Comparison of ENCODE assay signal across 13 cellular contexts in genomic region chr22:39291501-39291900, GRCh38. TPM values are rescaled to one million over a fixed set of nuclear protein-coding genes. Genes with fewer than 3 reads are reported as not detected.
DNase-seq lines count a peak whose midpoint lies in the region; ATAC-seq and TF ChIP-seq lines count a peak whose summit lies in the region.
"Had no signal": no experiment of that assay in that cellular context is flagged by ENCODE, and none has a peak within 500 bp of the region (broad histone marks: within the 10 kb centered on the region; RNA-seq: fewer than 3 reads in every experiment).

No MANE protein-coding gene starts in this region.

- 80 to 93% methylated on average over 6 to 10 of the region's 10 CpGs for WGBS in endodermal cell (ENCODE audit: insufficient coverage in 1 of 2, insufficient read length in 1 of 2), 2 experiments

- H3K4me3 Mint-ChIP-seq in endodermal cell, result no peak overlapping the region

- peak overlapping the region; percentile 70 for H2AFZ ChIP-seq in parathyroid adenoma

- H3K79me2 ChIP-seq in parathyroid adenoma, result no peaks in the 10 kb centered on the region

- H3K36me3 ChIP-seq in endodermal cell (ENCODE audit: control insufficient read depth, insufficient read depth, low read length) (no peaks in the 10 kb centered on the region), parathyroid adenoma (ENCODE audit: control insufficient read depth, insufficient read depth, low read length) (no peaks in the 10 kb centered on the region)
- H3K36me3 ChIP-seq: left lung had no signal

- H3K9ac ChIP-seq in endodermal cell (ENCODE audit: extremely low read depth, low read length, poor library complexity, severe bottlenecking) (no peak overlapping the region), parathyroid adenoma (no peak overlapping the region)

- no peaks in the 10 kb centered on the region for H3K9me3 Mint-ChIP-seq in endodermal cell
- H3K9me3 Mint-ChIP-seq: activated T-helper 2 cell treated with anti-CD3 and anti-CD28 coated beads, Interferon-gamma antibody, Interleukin-2, Interleukin-4, amounts not matched to agents 10 μg/mL and 5 μg/mL and 100 μg/mL, durations not matched to agents 14 hours and 24 hours and 36 hours had no signal

- H3K27me3 ChIP-seq in endodermal cell (ENCODE audit: control insufficient read depth, insufficient read depth, low read length, poor library complexity, severe bottlenecking) (no peaks in the 10 kb centered on the region), parathyroid adenoma (ENCODE audit: control insufficient read depth, insufficient read depth, low read length) (no peaks in the 10 kb centered on the region)
- H3K27me3 ChIP-seq: left lung had no signal

- peaks cover 3% of the 10 kb centered on the region for H3K27me3 Mint-ChIP-seq in endodermal cell (ENCODE audit: insufficient read depth)

- peak; percentile 18 for DNase-seq in HT-29 (ENCODE audit: low spot score)
- no peak for DNase-seq in endodermal cell
- no peak for DNase-seq in DMS 273 treated with DMSO at 0.1 percent for 48 hours (lab: John Stamatoyannopoulos, UW)
- DNase-seq in foreskin fibroblast, result no peak
- DNase-seq in posterior vena cava (ENCODE audit: low spot score), result no peak
- DNase-seq: caudate nucleus, NCI-H510A treated with DMSO at 0.1 percent for 48 hours had no signal

- H3K27ac ChIP-seq in 22Rv1, result no peak overlapping the region
- no peak overlapping the region for H3K27ac ChIP-seq in endodermal cell (ENCODE audit: low read depth, low read length)
- peak overlapping the region; percentile 97 for H3K27ac ChIP-seq in parathyroid adenoma

- TF ChIP-seq CTCF in 22Rv1 (IDR thresholded peaks at IDR 0.05) (peak; percentile 31), endodermal cell (conservative IDR thresholded peaks at IDR 0.05) (peak; percentile 37), parathyroid adenoma (IDR thresholded peaks at IDR 0.05) (no peak), foreskin fibroblast (IDR thresholded peaks at IDR 0.05; ENCODE audit: low read depth, low read length) (no peak)

- ATAC-seq in GM18861 (IDR thresholded peaks at IDR 0.05; ENCODE audit: unreplicated experiment), result no peak
- ATAC-seq: activated CD4-positive, CD25-positive, alpha-beta regulatory T cell treated with anti-CD3 and anti-CD28 coated beads, Interleukin-2, amount 50 U/mL, for 24 hours had no signal

- no peaks in the 10 kb centered on the region for H3K9me3 ChIP-seq in endodermal cell (ENCODE audit: control insufficient read depth, low read length)
- no peaks in the 10 kb centered on the region for H3K9me3 ChIP-seq in parathyroid adenoma (ENCODE audit: control insufficient read depth, low read length)
- H3K9me3 ChIP-seq: left lung had no signal

- H3K4me1 ChIP-seq in endodermal cell (ENCODE audit: control insufficient read depth, insufficient read depth, low read length) (no peaks in the 10 kb centered on the region), parathyroid adenoma (peaks cover 31% of the 10 kb centered on the region)

- H3K27ac Mint-ChIP-seq in endodermal cell, result peak overlapping the region; percentile 62
- H3K27ac Mint-ChIP-seq: activated T-helper 2 cell treated with anti-CD3 and anti-CD28 coated beads, Interferon-gamma antibody, Interleukin-2, Interleukin-4, amounts not matched to agents 10 μg/mL and 5 μg/mL and 100 μg/mL, durations not matched to agents 14 hours and 24 hours and 36 hours had no signal

- no peak overlapping the region for H3K4me3 ChIP-seq in endodermal cell (ENCODE audit: low read length)
- H3K4me3 ChIP-seq in parathyroid adenoma (ENCODE audit: low read depth, low read length), result no peak overlapping the region
- no peak overlapping the region for H3K4me3 ChIP-seq in foreskin fibroblast (ENCODE audit: low read depth in 1 of 2, low read length in 2 of 2)
- H3K4me3 ChIP-seq: left lung had no signal

- H3K36me3 Mint-ChIP-seq in endodermal cell (ENCODE audit: low read depth), result no peaks in the 10 kb centered on the region

- H3K4me1 Mint-ChIP-seq in endodermal cell, result peaks cover 21% of the 10 kb centered on the region

- intact Hi-C loops in posterior vena cava (cut with DNase I), result no loop called here

- H3K4me2 ChIP-seq in parathyroid adenoma (ENCODE audit: low read length), result no peak overlapping the region

RNA-seq across cellular contexts. Expression of gene RPL3, which starts 27.9 kb away (rescaled TPM):
- 2,060 and 2,152 TPM in 2 replicates for total RNA-seq in HT-29 (2014; rRNA removed; shearing (Covaris generic))
- 1,000 to 10,000 TPM; 2,218 to 2,701 TPM for total RNA-seq in endodermal cell
- 2,540 TPM for polyA plus RNA-seq in endodermal cell (2013, experiment 1 of 2)
- 2,353 TPM for polyA plus RNA-seq in endodermal cell (2013, experiment 2 of 2)
- total RNA-seq in posterior vena cava, result 1,000 to 10,000 TPM; 1,303 to 1,339 TPM

RNA-seq across cellular contexts. Expression of gene PDGFB, which starts 46.7 kb away (rescaled TPM):
- 12.4 and 16.6 TPM in 2 replicates for total RNA-seq in HT-29 (2014; rRNA removed; shearing (Covaris generic))
- total RNA-seq in endodermal cell (10 to 100 TPM in 1 of 2 donors, 1 to 10 TPM in 1; 5.9 to 10.4 TPM), posterior vena cava (1 to 10 TPM; 7.5 to 8.1 TPM)
- 3.5 TPM for polyA plus RNA-seq in endodermal cell (2013, experiment 1 of 2)
- 3.3 TPM for polyA plus RNA-seq in endodermal cell (2013, experiment 2 of 2)

RNA-seq across cellular contexts. Expression of gene SYNGR1, which starts 58.3 kb away (rescaled TPM):
- total RNA-seq in HT-29 (2014; rRNA removed; shearing (Covaris generic)), result not detected in 2 replicates
- total RNA-seq in endodermal cell (10 to 100 TPM; 19.0 to 36.3 TPM), posterior vena cava (10 to 100 TPM; 12.8 to 15.2 TPM)
- 32.9 TPM for polyA plus RNA-seq in endodermal cell (2013, experiment 1 of 2)
- polyA plus RNA-seq in endodermal cell (2013, experiment 2 of 2), result 28.3 TPM
- total RNA-seq: activated T-helper 2 cell treated with anti-CD3 and anti-CD28 coated beads, Interferon-gamma antibody, Interleukin-2, Interleukin-4, amounts not matched to agents 10 μg/mL and 5 μg/mL and 100 μg/mL, durations not matched to agents 14 hours and 24 hours and 36 hours had no signal

Comparison
In these comparisons a context has a peak if more than half of its experiments do, and no peak if none do; other contexts are left out.
1. CTCF ChIP-seq: peak in 22Rv1 (single experiment) and endodermal cell (single experiment); none in parathyroid adenoma (single experiment) and foreskin fibroblast (single experiment).
2. RNA of gene SYNGR1, which starts 58.3 kb away (total RNA-seq): 19.0 to 36.3 TPM in endodermal cell and 12.8 to 15.2 TPM in posterior vena cava; not detected in HT-29; every median in the first group is over 10 times any median in the second.